ENCODE assay signal across 1 cellular context in genomic region chr7:26857170-26857533, GRCh38.
TF ChIP-seq lines count a peak whose summit lies in the region.

No MANE protein-coding gene starts in this region.

TF ChIP-seq in H1, 55 proteins besides CTCF, POLR2A, EP300 and RAD21:
- TF ChIP-seq KDM1A (IDR thresholded peaks at IDR 0.05; ENCODE audit: borderline replicate concordance, low read length) = no peak
- TF ChIP-seq TCF12 (IDR thresholded peaks at IDR 0.05; ENCODE audit: low read depth, low read length) = no peak
- no peak for TF ChIP-seq RXRA (IDR thresholded peaks at IDR 0.05; ENCODE audit: insufficient read depth, low read depth, low read length)
- no peak for TF ChIP-seq CHD2 (IDR thresholded peaks at IDR 0.05; ENCODE audit: low read length)
- TF ChIP-seq SIX5 (IDR thresholded peaks at IDR 0.05; ENCODE audit: low read depth, low read length) = no peak
- TF ChIP-seq RFX5 (IDR thresholded peaks at IDR 0.05; ENCODE audit: borderline replicate concordance, low read depth, low read length) = no peak
- TF ChIP-seq RBBP5 (IDR thresholded peaks at IDR 0.05; ENCODE audit: borderline replicate concordance, low read depth, low read length) = no peak
- no peak for TF ChIP-seq ATF3 (IDR thresholded peaks at IDR 0.05; ENCODE audit: insufficient read depth, low read depth, low read length)
- TF ChIP-seq TEAD4 (IDR thresholded peaks at IDR 0.05; ENCODE audit: low read depth, low read length) = no peak
